9 cellular contexts compared by ENCODE assay signal in genomic region chr9:94084314-94084713, GRCh38. TPM values are rescaled to one million over a fixed set of nuclear protein-coding genes. Genes with fewer than 3 reads are reported as not detected.
A peak's percentile ranks its signal among the peaks of the same experiment; 100 is the strongest.
DNase-seq lines count a peak whose midpoint lies in the region; ATAC-seq and TF ChIP-seq lines count a peak whose summit lies in the region.
"Had no signal": no experiment of that assay in that cellular context is flagged by ENCODE, and none has a peak within 500 bp of the region (broad histone marks: within the 10 kb centered on the region; RNA-seq: fewer than 3 reads in every experiment).

Gene PTPDC1 (plus strand): TSS chr9:94084464. CDS start chr9:94084531, 67 bp downstream.

- no peaks in the 10 kb centered on the region for H3K36me3 ChIP-seq in H7 (replicated peaks; ENCODE audit: control insufficient read depth, insufficient read depth, low read length)
- peaks cover 10% of the 10 kb centered on the region for H3K36me3 ChIP-seq in RWPE2 (ENCODE audit: low read depth)
- H3K36me3 ChIP-seq in prostate gland: no peaks in the 10 kb centered on the region

- TF ChIP-seq POLR2A in prostate gland (IDR thresholded peaks at IDR 0.05): no peak

- H3K4me3 ChIP-seq in H7 (ENCODE audit: insufficient read depth, low read depth, low read length): no peak within 1 kb of the TSS
- no peak within 1 kb of the TSS for H3K4me3 ChIP-seq in RWPE2 (ENCODE audit: severe bottlenecking)
- no peak within 1 kb of the TSS for H3K4me3 ChIP-seq in prostate gland

- DNase-seq in H7 (peak; percentile 80), RWPE2 (ENCODE audit: low spot score) (no peak), glomerular endothelial cell (ENCODE audit: extremely low read depth, low read depth, low spot score) (no peak), putamen (ENCODE audit: low spot score) (peak; percentile 94), NCI-H526 treated with DMSO at 0.1 percent for 48 hours (lab: John Stamatoyannopoulos, UW) (no peak), prostate gland (ENCODE audit: low spot score) (no peak), HPDE6-E6E7 (ENCODE audit: extremely low spot score) (no peak)

- H3K4me1 ChIP-seq in RWPE2 (ENCODE audit: insufficient read depth, poor library complexity, severe bottlenecking) (peaks cover 23% of the 10 kb centered on the region), prostate gland (replicated peaks) (no peaks in the 10 kb centered on the region)

- ATAC-seq in RWPE2 (ENCODE audit: low read depth): peak; percentile 51; the same call in 1 of the 3 replicates
- ATAC-seq in GM21576 (IDR thresholded peaks at IDR 0.05; ENCODE audit: unreplicated experiment): no peak

- intact Hi-C loops in prostate gland (cut with DNase I): no loop called here

- no peak for TF ChIP-seq CTCF in RWPE2 (IDR thresholded peaks at IDR 0.05; ENCODE audit: poor library complexity, severe bottlenecking)
- TF ChIP-seq CTCF in prostate gland (IDR thresholded peaks at IDR 0.05): no peak

- 83% methylated on average over 14 of the region's 14 CpGs for WGBS in prostate gland

- H3K27ac ChIP-seq in RWPE2 (ENCODE audit: poor library complexity, severe bottlenecking): no peak within 1 kb of the TSS
- no peak within 1 kb of the TSS for H3K27ac ChIP-seq in prostate gland
- H3K27ac ChIP-seq: KMS-11 had no signal

- no peaks in the 10 kb centered on the region for H3K27me3 ChIP-seq in H7 (ENCODE audit: control insufficient read depth, insufficient read depth, low read length)
- H3K27me3 ChIP-seq in RWPE2 (ENCODE audit: insufficient read depth, poor library complexity, severe bottlenecking): no peaks in the 10 kb centered on the region
- H3K27me3 ChIP-seq in prostate gland (replicated peaks; ENCODE audit: insufficient read depth): no peaks in the 10 kb centered on the region

- H3K9me3 ChIP-seq in RWPE2 (ENCODE audit: severe bottlenecking) (no peaks in the 10 kb centered on the region), prostate gland (no peaks in the 10 kb centered on the region)

RNA-seq across cellular contexts. Expression of gene PTPDC1, which starts in this region (rescaled TPM):
- 8.5 and 15.4 TPM in 2 replicates for total RNA-seq in H7 (2014; rRNA removed; shearing (Covaris generic))
- 10.1 and 12.7 TPM in 2 replicates for total RNA-seq in glomerular endothelial cell
- total RNA-seq in prostate gland: 10 to 100 TPM in 1 of 2 donors, 1 to 10 TPM in 1; 4.6 to 17.9 TPM

Comparison
In these comparisons a context has a peak if more than half of its experiments do, and no peak if none do; other contexts are left out.
1. DNase-seq: peak in H7 (single experiment) and putamen (single experiment); none in RWPE2 (single experiment), glomerular endothelial cell (single experiment), NCI-H526 treated with DMSO at 0.1 percent for 48 hours (single experiment), prostate gland (single experiment) and HPDE6-E6E7 (single experiment).